ENCODE assay signal across 8 cellular contexts in the genomic region with DNA sequence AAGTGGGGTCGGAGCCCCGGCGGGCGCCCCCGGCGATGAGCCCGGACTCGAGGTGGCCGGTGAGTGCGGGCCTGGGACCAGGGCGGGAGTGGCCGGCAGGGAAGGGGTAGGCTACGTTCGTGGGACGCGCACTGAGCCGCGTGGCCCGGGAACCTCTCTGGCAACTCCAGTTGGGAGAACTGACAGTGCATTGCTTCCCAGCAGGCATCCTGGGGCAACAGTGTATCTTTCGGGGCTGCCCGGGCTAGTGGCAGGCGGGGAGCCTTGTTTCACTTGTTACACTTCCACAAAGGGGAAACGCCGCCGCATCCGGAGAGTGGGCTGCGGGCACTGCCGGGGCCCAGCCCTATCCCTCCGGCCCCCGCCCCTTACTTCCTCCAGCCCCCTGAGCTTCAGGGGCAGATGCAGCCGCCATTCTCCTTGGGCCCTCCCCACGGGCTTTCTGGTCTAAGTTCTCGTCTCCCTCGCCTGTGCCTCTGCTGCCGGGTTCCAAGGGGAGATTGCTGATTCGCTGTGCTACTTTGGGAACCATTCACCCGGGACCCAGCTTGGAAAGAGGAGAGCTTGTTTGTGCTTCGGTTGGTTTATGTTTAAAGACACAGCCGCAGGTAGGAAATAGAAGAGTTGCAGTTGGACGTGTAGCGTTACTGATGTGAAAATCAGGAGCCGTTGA. TPM values are rescaled to one million over a fixed set of nuclear protein-coding genes. Genes with fewer than 3 reads are reported as not detected.
DNase-seq lines count a peak whose midpoint lies in the region; ATAC-seq and TF ChIP-seq lines count a peak whose summit lies in the region.

No MANE protein-coding gene starts in this region.

- no peaks in the 10 kb centered on the region for H3K9me3 ChIP-seq in mammary epithelial cell (replicated peaks; ENCODE audit: insufficient read depth, low read length)

- peaks cover 53% of the 10 kb centered on the region for H3K79me2 ChIP-seq in mammary epithelial cell (ENCODE audit: insufficient read depth, low read length)

- H3K27ac ChIP-seq in mammary epithelial cell (ENCODE audit: insufficient read depth, low read depth, low read length) = peak overlapping the region; percentile 99

- TF ChIP-seq CTCF in GM12865 (IDR thresholded peaks at IDR 0.05; ENCODE audit: insufficient read depth, low read depth, low read length, missing control alignments) (no peak), mammary epithelial cell (conservative IDR thresholded peaks at IDR 0.05 in 1 of 2, IDR thresholded peaks at IDR 0.05 in 1 of 2; ENCODE audit: extremely low read depth in 1 of 2, insufficient read depth in 1 of 2, low read depth in 1 of 2, low read length in 2 of 2) (no peak)

- peak overlapping the region; percentile 92 to 93 for H3K27ac Mint-ChIP-seq in T-cell
- peak overlapping the region; percentile 99 for H3K27ac Mint-ChIP-seq in stimulated activated naive B cell treated with anti-CD40 and anti-IgM and Interleukin-4, amounts not matched to agents 10 μg/mL and 1 μg/mL and 100 μg/mL, for 72 hours

- CTCF ChIA-PET in T-cell (lab: Charles Lee) = interaction anchor here in 1 of 2 donors (0.9 kb wide), 1 partner anchor 18 kb away, joined by 4 read pairs; no protein-coding TSS in a partner anchor
- CTCF ChIA-PET in mammary epithelial cell (lab: Charles Lee; ENCODE audit: low non-redundant PET) = interaction anchor here (0.6 kb wide), 1 partner anchor 382 kb away, joined by 4 read pairs; no protein-coding TSS in a partner anchor

- peak overlapping the region; percentile 87 for H3K4me2 ChIP-seq in mammary epithelial cell (ENCODE audit: insufficient read depth, low read depth, low read length)

- H3K36me3 Mint-ChIP-seq in T-cell = peaks cover 28% of the 10 kb centered on the region
- H3K36me3 Mint-ChIP-seq in stimulated activated naive B cell treated with anti-CD40 and anti-IgM and Interleukin-4, amounts not matched to agents 10 μg/mL and 1 μg/mL and 100 μg/mL, for 72 hours = peaks cover 19 to 36% of the 10 kb centered on the region in 2 donors

- H3K9me3 Mint-ChIP-seq in T-cell = no peaks in the 10 kb centered on the region
- H3K9me3 Mint-ChIP-seq in stimulated activated naive B cell treated with anti-CD40 and anti-IgM and Interleukin-4, amounts not matched to agents 10 μg/mL and 1 μg/mL and 100 μg/mL, for 72 hours = no peaks in the 10 kb centered on the region

- POLR2A ChIA-PET in T-cell (lab: Charles Lee) = no interaction called here

- dilution Hi-C loops in mammary epithelial cell (cut with HindIII; ENCODE audit: low sequenced_read_pairs) = loop anchor here (5.0 kb wide), 1 partner anchor 40 kb away; no protein-coding TSS in a partner anchor

- no TSS peak for BruUV-seq in mammary epithelial cell (replicated peaks; lab: Mats Ljungman, UMichigan)

- H3K4me1 Mint-ChIP-seq in T-cell = peaks cover 60 to 65% (median 64%) of the 10 kb centered on the region in 3 donors
- peaks cover 44 to 67% of the 10 kb centered on the region in 2 donors for H3K4me1 Mint-ChIP-seq in stimulated activated naive B cell treated with anti-CD40 and anti-IgM and Interleukin-4, amounts not matched to agents 10 μg/mL and 1 μg/mL and 100 μg/mL, for 72 hours

- peak overlapping the region; percentile 98 for H3K9ac ChIP-seq in mammary epithelial cell (ENCODE audit: insufficient read depth, low read length)

- peak; percentile 8 for ATAC-seq in HG02885 (IDR thresholded peaks at IDR 0.05; ENCODE audit: poor library complexity, unreplicated experiment)
- ATAC-seq in T-cell (replicated peaks in 1 of 4) = no peak
- ATAC-seq in left colon = peak; percentile 22
- ATAC-seq in stimulated activated naive B cell treated with anti-CD40 and anti-IgM and Interleukin-4, amounts not matched to agents 10 μg/mL and 1 μg/mL and 100 μg/mL, for 72 hours (replicated peaks) = peak; percentile 17 to 21

- peaks cover 14% of the 10 kb centered on the region for H3K36me3 ChIP-seq in mammary epithelial cell (ENCODE audit: insufficient read depth, low read length)

- in situ Hi-C loops in mammary epithelial cell (cut with MboI; ENCODE audit: low sequenced_read_pairs in 2 of 2) = no loop called here

- 0% methylated on average over 6 of the region's 42 CpGs for WGBS in mammary epithelial cell (ENCODE audit: low coverage, missing lambda C conversion rate)

- H3K27me3 Mint-ChIP-seq in T-cell = no peaks in the 10 kb centered on the region
- H3K27me3 Mint-ChIP-seq in stimulated activated naive B cell treated with anti-CD40 and anti-IgM and Interleukin-4, amounts not matched to agents 10 μg/mL and 1 μg/mL and 100 μg/mL, for 72 hours = no peaks in the 10 kb centered on the region

- H3K4me1 ChIP-seq in mammary epithelial cell (ENCODE audit: insufficient read depth, low read length) = peaks cover 13% of the 10 kb centered on the region

- H3K4me3 ChIP-seq in GM12865 (ENCODE audit: low read depth, low read length) (peak overlapping the region; percentile 92), mammary epithelial cell (replicated peaks in 1 of 3; ENCODE audit: insufficient read depth in 1 of 3, low read depth in 2 of 3, low read length in 3 of 3) (peak overlapping the region; percentile 85 to 95 (median 87))

- H4K20me1 ChIP-seq in mammary epithelial cell (ENCODE audit: insufficient read depth, low read length) = no peaks in the 10 kb centered on the region

- intact Hi-C loops in mammary epithelial cell (cut with micrococcal nuclease) = loop anchor here (10.0 kb wide), 1 partner anchor 377 kb away; no protein-coding TSS in a partner anchor
- intact Hi-C loops in left colon (cut with DNase I, micrococcal nuclease) = no loop called here

- DNase-seq in GM12865 (ENCODE audit: low read depth) = peak; percentile 52
- peak in 30 of 34 experiments; percentile 12 to 55 (median 32) for DNase-seq in T-cell
- DNase-seq in mammary epithelial cell = no peak
- DNase-seq in left colon = peak; percentile 35 to 52
- peak; percentile 45 for DNase-seq in stimulated activated naive B cell treated with anti-CD40 and anti-IgM and Interleukin-4, amounts not matched to agents 10 μg/mL and 1 μg/mL and 100 μg/mL, for 72 hours
- DNase-seq in hippocampal formation (lab: John Stamatoyannopoulos, UW) = no peak
- no peak for DNase-seq in HK-2 (ENCODE audit: unreplicated experiment)

- H3K4me3 Mint-ChIP-seq in T-cell = peak overlapping the region; percentile 83 to 91 (median 83)
- peak overlapping the region; percentile 87 to 92 for H3K4me3 Mint-ChIP-seq in stimulated activated naive B cell treated with anti-CD40 and anti-IgM and Interleukin-4, amounts not matched to agents 10 μg/mL and 1 μg/mL and 100 μg/mL, for 72 hours

- no peaks in the 10 kb centered on the region for H3K27me3 ChIP-seq in mammary epithelial cell (ENCODE audit: insufficient read depth, low read length)

- H2AFZ ChIP-seq in mammary epithelial cell (ENCODE audit: low read depth, low read length) = peak overlapping the region; percentile 98

RNA-seq across cellular contexts. Expression of a gene that starts 0.7 kb away (rescaled TPM):
- total RNA-seq in T-cell (10 to 100 TPM; 28.6 to 46.3 (median 39.0) TPM), mammary epithelial cell (10 to 100 TPM; 16.5 to 21.2 TPM), left colon (10 to 100 TPM; 14.0 to 15.9 TPM)
- 8.4 TPM for polyA plus RNA-seq in mammary epithelial cell
- 24.1 TPM for polyA minus RNA-seq in mammary epithelial cell

RNA-seq across cellular contexts. Expression of a gene that starts 17.5 kb away (rescaled TPM):
- total RNA-seq in T-cell = 10 to 100 TPM; 18.3 to 41.3 (median 38.1) TPM
- 10 to 100 TPM; 17.5 to 19.2 TPM for total RNA-seq in mammary epithelial cell
- 18.0 TPM for polyA plus RNA-seq in mammary epithelial cell
- 14.3 TPM for polyA minus RNA-seq in mammary epithelial cell
- 10 to 100 TPM; 23.8 to 25.0 TPM for total RNA-seq in left colon

RNA-seq across cellular contexts. Expression of a gene that starts 28.6 kb away (rescaled TPM):
- 1 to 10 TPM in 1 of 5 donors, under 1 TPM in 3, not detected in 1; 0.19 to 1.5 (median 0.24) TPM for total RNA-seq in T-cell
- total RNA-seq in mammary epithelial cell = not detected
- polyA plus RNA-seq in mammary epithelial cell = not detected
- not detected for polyA minus RNA-seq in mammary epithelial cell
- not detected for total RNA-seq in left colon

RNA-seq across cellular contexts. Expression of a gene that starts 37.5 kb away (rescaled TPM):
- total RNA-seq in T-cell (1 to 10 TPM; 1.1 to 1.7 (median 1.3) TPM), mammary epithelial cell (1 to 10 TPM in 1 of 2 donors, under 1 TPM in 1; 0.50 to 2.3 TPM), left colon (10 to 100 TPM in 1 of 2 donors, 1 to 10 TPM in 1; 8.2 to 10.9 TPM)
- polyA plus RNA-seq in mammary epithelial cell = 2.4 TPM
- not detected for polyA minus RNA-seq in mammary epithelial cell

Comparison
In these comparisons a context has a peak if more than half of its experiments do, and no peak if none do; other contexts are left out.
1. DNase-seq: peak in GM12865 (single experiment), T-cell (30 of 34), left colon (2 of 2) and stimulated activated naive B cell treated with anti-CD40 and anti-IgM and Interleukin-4, amounts not matched to agents 10 μg/mL and 1 μg/mL and 100 μg/mL, for 72 hours (single experiment); none in mammary epithelial cell (single experiment), hippocampal formation (0 of 2) and HK-2 (single experiment).
2. ATAC-seq: peak in HG02885 (single experiment), left colon (single experiment) and stimulated activated naive B cell treated with anti-CD40 and anti-IgM and Interleukin-4, amounts not matched to agents 10 μg/mL and 1 μg/mL and 100 μg/mL, for 72 hours (2 of 2); none in T-cell (0 of 4).